ENCODE assay signal across 20 cellular contexts in genomic region chr1:9848022-9848421, GRCh38. TPM values are rescaled to one million over a fixed set of nuclear protein-coding genes. Genes with fewer than 3 reads are reported as not detected.
DNase-seq lines count a peak whose midpoint lies in the region; ATAC-seq, FAIRE-seq and TF ChIP-seq lines count a peak whose summit lies in the region.
"Had no signal": no experiment of that assay in that cellular context is flagged by ENCODE, and none has a peak within 500 bp of the region (broad histone marks: within the 10 kb centered on the region; RNA-seq: fewer than 3 reads in every experiment).

No MANE protein-coding gene starts in this region.

- H3K9me3 ChIP-seq in DOHH2 (ENCODE audit: control insufficient read depth, insufficient read depth, low read length), result peaks cover 8% of the 10 kb centered on the region
- H3K9me3 ChIP-seq in OCI-LY7 (ENCODE audit: low read length), result peaks cover 5% of the 10 kb centered on the region
- no peaks in the 10 kb centered on the region for H3K9me3 ChIP-seq in K562 (replicated peaks; ENCODE audit: control insufficient read depth, insufficient read depth, low read depth, low read length)
- no peaks in the 10 kb centered on the region for H3K9me3 ChIP-seq in osteoblast (ENCODE audit: low read depth, low read length)
- H3K9me3 ChIP-seq: pancreas, SJCRH30 had no signal

- H3K4me3 ChIP-seq in DOHH2 (ENCODE audit: low read length) (peak overlapping the region; percentile 81), OCI-LY7 (ENCODE audit: low read depth, low read length, poor library complexity, severe bottlenecking) (no peak overlapping the region), K562 (no peak overlapping the region), osteoblast (ENCODE audit: insufficient read depth, low read length) (no peak overlapping the region)
- H3K4me3 ChIP-seq: pancreas, SJCRH30 had no signal

- H3K27me3 ChIP-seq in DOHH2 (ENCODE audit: control insufficient read depth, low read length), result no peaks in the 10 kb centered on the region
- no peaks in the 10 kb centered on the region for H3K27me3 ChIP-seq in K562 (ENCODE audit: control insufficient read depth in 2 of 2, insufficient read depth in 2 of 2, low read length in 2 of 2)
- no peaks in the 10 kb centered on the region for H3K27me3 ChIP-seq in osteoblast (ENCODE audit: insufficient read depth, low read length)
- H3K27me3 ChIP-seq: pancreas, SJCRH30 had no signal

- POLR2A ChIA-PET in OCI-LY7 (lab: Charles Lee), result interaction anchor here (0.7 to 2.2 kb wide), 3 partner anchors 12 to 69 kb away, joined by 3 to 22 read pairs (median 4); no protein-coding TSS in a partner anchor
- POLR2A ChIA-PET in K562 (lab: Yijun Ruan, JAX), result interaction anchor here (0.6 to 1.9 kb wide), 9 partner anchors 9 to 950 kb away, joined by 3 to 6 read pairs (median 3); no protein-coding TSS in a partner anchor

- no peak for TF ChIP-seq POLR2A in K562 (conservative IDR thresholded peaks at IDR 0.05)

- peaks cover 5% of the 10 kb centered on the region; the same call in 1 of the 2 replicates for H3K4me1 Mint-ChIP-seq in HFFc6 (ENCODE audit: low read depth)
- H3K4me1 Mint-ChIP-seq: activated CD4-positive, alpha-beta memory T cell treated with anti-CD3 and anti-CD28 coated beads, Interleukin-2, amount 10 ng/mL, durations not matched to agents 7 days and 5 days; natural killer cell had no signal

- no peaks in the 10 kb centered on the region for H4K20me1 ChIP-seq in DOHH2 (ENCODE audit: control insufficient read depth, insufficient read depth, low read depth, low read length)
- no peaks in the 10 kb centered on the region for H4K20me1 ChIP-seq in OCI-LY7 (ENCODE audit: insufficient read depth, low read length)
- H4K20me1 ChIP-seq in K562 (replicated peaks; ENCODE audit: control insufficient read depth, insufficient read depth, low read length), result no peaks in the 10 kb centered on the region
- no peaks in the 10 kb centered on the region for H4K20me1 ChIP-seq in osteoblast (ENCODE audit: insufficient read depth, low read length)

- H3K4me3 Mint-ChIP-seq in HFFc6, result no peak overlapping the region
- H3K4me3 Mint-ChIP-seq: activated CD4-positive, alpha-beta memory T cell treated with anti-CD3 and anti-CD28 coated beads, Interleukin-2, amount 10 ng/mL, durations not matched to agents 7 days and 5 days; CD4-positive, alpha-beta T cell; natural killer cell had no signal

- no peak overlapping the region for H3K27ac Mint-ChIP-seq in HFFc6
- H3K27ac Mint-ChIP-seq: activated CD4-positive, alpha-beta memory T cell treated with anti-CD3 and anti-CD28 coated beads, Interleukin-2, amount 10 ng/mL, durations not matched to agents 7 days and 5 days; CD4-positive, alpha-beta T cell; natural killer cell had no signal

- FAIRE-seq in K562 (lab: Jason Lieb, UNC), result peak; percentile 82
- FAIRE-seq: GM18507, pancreas had no signal

- WGBS in K562 (ENCODE audit: insufficient coverage, low coverage, missing lambda C conversion rate), result 17% methylated on average over 8 of the region's 8 CpGs

- CTCF ChIA-PET in OCI-LY7 (lab: Charles Lee; ENCODE audit: unreplicated experiment), result interaction anchor here (0.6 kb wide), 2 partner anchors 63 to 174 kb away, joined by 3 read pairs; no protein-coding TSS in a partner anchor
- CTCF ChIA-PET in K562 (lab: Yijun Ruan, JAX; ENCODE audit: low intra/inter-chr PET ratio), result no interaction called here

- H3K9me3 Mint-ChIP-seq in HFFc6, result no peaks in the 10 kb centered on the region
- H3K9me3 Mint-ChIP-seq: activated CD4-positive, alpha-beta memory T cell treated with anti-CD3 and anti-CD28 coated beads, Interleukin-2, amount 10 ng/mL, durations not matched to agents 7 days and 5 days; CD4-positive, alpha-beta T cell; natural killer cell had no signal

- H3K4me1 ChIP-seq in DOHH2 (ENCODE audit: control insufficient read depth, low read length), result peaks cover 77% of the 10 kb centered on the region
- peaks cover 71% of the 10 kb centered on the region for H3K4me1 ChIP-seq in OCI-LY7 (ENCODE audit: insufficient read depth, low read length, poor library complexity, severe bottlenecking)
- peaks cover 10 to 54% of the 10 kb centered on the region in 2 experiments; a peak in 4 of 5 replicates for H3K4me1 ChIP-seq in K562 (replicated peaks in 1 of 2; ENCODE audit: control insufficient read depth in 2 of 2, insufficient read depth in 2 of 2, low read length in 2 of 2)
- peaks cover 5% of the 10 kb centered on the region for H3K4me1 ChIP-seq in osteoblast (ENCODE audit: insufficient read depth, low read length)

- H3K4me2 ChIP-seq in DOHH2 (ENCODE audit: low read length) (peak overlapping the region; percentile 97), OCI-LY7 (ENCODE audit: low read length) (peak overlapping the region; percentile 82; the same call in 1 of the 2 replicates), K562 (ENCODE audit: insufficient read depth, low read length) (no peak overlapping the region), osteoblast (ENCODE audit: insufficient read depth, low read length) (no peak overlapping the region)

- intact Hi-C loops in OCI-LY7 (cut with micrococcal nuclease; ENCODE audit: unreplicated experiment), result no loop called here
- intact Hi-C loops in K562 (cut with micrococcal nuclease), result no loop called here

- BruUV-seq in OCI-LY7 (replicated peaks; lab: Mats Ljungman, UMichigan) (no TSS peak), K562 (replicated peaks; lab: Mats Ljungman, UMichigan) (no TSS peak)

- DNase-seq in OCI-LY7 (ENCODE audit: low spot score) (no peak), K562 (ENCODE audit: extremely low read depth in 1 of 4, low spot score in 3 of 4) (peak in 1 of 4 experiments; percentile 48), osteoblast (ENCODE audit: insufficient read length, low spot score, missing footprints) (peak; percentile 43), HFFc6 (no peak)
- DNase-seq in stimulated activated CD4-positive, alpha-beta T cell treated with anti-CD3 and anti-CD28 coated beads, Interleukin-15, amount 100 ng/mL, for 24 hours, result no peak
- DNase-seq in activated CD4-positive, alpha-beta T cell treated with anti-CD3 and anti-CD28 coated beads, Interleukin-2, amount 50 U/mL, for 48 hours, result no peak
- DNase-seq: activated CD4-positive, alpha-beta memory T cell treated with anti-CD3 and anti-CD28 coated beads, Interleukin-2, amount 10 ng/mL, durations not matched to agents 7 days and 5 days; activated gamma-delta T cell; activated T-cell treated with anti-CD3 and anti-CD28 coated beads for 4 hours; amniotic stem cell; CD4-positive, alpha-beta T cell; DMS 273 treated with DMSO at 0.1 percent for 48 hours; GOT3; left colon; natural killer cell; SJCRH30 had no signal

- H3K9ac ChIP-seq in K562 (ENCODE audit: insufficient read depth in 1 of 2, low read depth in 2 of 2, low read length in 2 of 2), result 0 out of 4 replicates have a peak overlapping the region, but pooled peaks of 1 of the 2 experiments have one; percentile 53

- TF ChIP-seq CTCF in DOHH2 (IDR thresholded peaks at IDR 0.05; ENCODE audit: low read depth, low read length, poor library complexity, severe bottlenecking) (no peak), OCI-LY7 (conservative IDR thresholded peaks at IDR 0.05; ENCODE audit: low read length) (no peak), K562 (IDR thresholded peaks at IDR 0.05 in 2 of 3, conservative IDR thresholded peaks at IDR 0.05 in 1 of 3; ENCODE audit: insufficient read depth in 2 of 3, low read depth in 1 of 3, low read length in 3 of 3) (no peak), osteoblast (IDR thresholded peaks at IDR 0.05; ENCODE audit: extremely low read depth, low read depth, low read length) (no peak), HFFc6 (IDR thresholded peaks at IDR 0.05) (no peak)

- H3K36me3 ChIP-seq in DOHH2 (ENCODE audit: control insufficient read depth, low read length) (peaks cover 22% of the 10 kb centered on the region), OCI-LY7 (ENCODE audit: insufficient read depth, low read length) (peaks cover 9% of the 10 kb centered on the region), K562 (ENCODE audit: control insufficient read depth, insufficient read depth, low read length) (no peaks in the 10 kb centered on the region), osteoblast (ENCODE audit: insufficient read depth, low read length) (no peaks in the 10 kb centered on the region)
- H3K36me3 ChIP-seq: pancreas, SJCRH30 had no signal

- TF ChIP-seq EP300 in K562 (IDR thresholded peaks at IDR 0.05; ENCODE audit: low read length), result no peak

- H3K27ac ChIP-seq in DOHH2 (ENCODE audit: low read depth, low read length), result peak overlapping the region; percentile 100
- H3K27ac ChIP-seq in OCI-LY7 (ENCODE audit: low read depth, low read length, poor library complexity, severe bottlenecking), result peak overlapping the region; percentile 98
- H3K27ac ChIP-seq in K562 (ENCODE audit: extremely low read depth, low read depth, low read length), result no peak overlapping the region
- no peak overlapping the region for H3K27ac ChIP-seq in osteoblast (ENCODE audit: low read depth, low read length)
- H3K27ac ChIP-seq: pancreas, SJCRH30 had no signal

- H3K27me3 Mint-ChIP-seq in HFFc6 (ENCODE audit: insufficient read depth), result peaks cover 5% of the 10 kb centered on the region; the same call in 1 of the 2 replicates
- H3K27me3 Mint-ChIP-seq: activated CD4-positive, alpha-beta memory T cell treated with anti-CD3 and anti-CD28 coated beads, Interleukin-2, amount 10 ng/mL, durations not matched to agents 7 days and 5 days; CD4-positive, alpha-beta T cell had no signal

- H3K9me1 ChIP-seq in K562 (ENCODE audit: control insufficient read depth, insufficient read depth, low read length), result no peaks in the 10 kb centered on the region

- H3K79me2 ChIP-seq in DOHH2 (ENCODE audit: control insufficient read depth, low read length), result peaks cover 32% of the 10 kb centered on the region
- peaks cover 13% of the 10 kb centered on the region; the same call in 1 of the 2 replicates for H3K79me2 ChIP-seq in OCI-LY7 (ENCODE audit: insufficient read depth, low read depth, low read length)
- H3K79me2 ChIP-seq in K562 (ENCODE audit: control insufficient read depth, insufficient read depth, low read length), result no peaks in the 10 kb centered on the region
- H3K79me2 ChIP-seq in osteoblast (ENCODE audit: insufficient read depth, low read length), result no peaks in the 10 kb centered on the region

- no peaks in the 10 kb centered on the region for H3K36me3 Mint-ChIP-seq in HFFc6 (ENCODE audit: low read depth)
- H3K36me3 Mint-ChIP-seq: natural killer cell had no signal

- no peak for TF ChIP-seq RAD21 in K562 (CRISPR knock-in tag; conservative IDR thresholded peaks at IDR 0.05 in 1 of 2, IDR thresholded peaks at IDR 0.05 in 1 of 2)

- H2AFZ ChIP-seq in OCI-LY7 (ENCODE audit: low read length) (no peak overlapping the region; the same call in 1 of the 2 replicates), K562 (ENCODE audit: low read depth, low read length) (no peak overlapping the region), osteoblast (ENCODE audit: low read length) (no peak overlapping the region)

- peaks cover 16% of the 10 kb centered on the region for H3F3A ChIP-seq in DOHH2 (ENCODE audit: control insufficient read depth, insufficient read depth)

- ATAC-seq in K562 (peak; percentile 41), HG03196 (IDR thresholded peaks at IDR 0.05; ENCODE audit: unreplicated experiment) (no peak)
- ATAC-seq: left colon, natural killer cell, pancreas had no signal

- H3K9me2 ChIP-seq in DOHH2 (replicated peaks; ENCODE audit: control insufficient read depth, low read length) (no peaks in the 10 kb centered on the region), OCI-LY7 (ENCODE audit: insufficient read depth, low read length) (no peaks in the 10 kb centered on the region)

- in situ Hi-C loops in K562 (cut with MboI), result no loop called here

RNA-seq across cellular contexts. Expression of gene CLSTN1, which starts 24.3 kb away (rescaled TPM):
- 49.4 and 58.6 TPM in 2 replicates for total RNA-seq in OCI-LY7 (2014; rRNA removed; shearing (Covaris generic))
- total RNA-seq in OCI-LY7 (2022), result 124 and 141 TPM in 2 replicates
- 28.6 and 38.8 TPM in 2 replicates for total RNA-seq in K562 (2011; cell fraction: chromatin; rRNA removed; ENCODE audit: low replicate concordance)
- 33.0 and 36.4 TPM in 2 replicates for total RNA-seq in K562 (2011; cell fraction: nucleolus; rRNA removed)
- total RNA-seq in K562 (2011; cell fraction: nucleoplasm; rRNA removed), result 31.8 and 34.3 TPM in 2 replicates
- total RNA-seq in K562 (2014; rRNA removed), result 13.9 and 19.7 TPM in 2 replicates
- 8.6 and 10.0 TPM in 2 replicates for total RNA-seq in K562 (2014; rRNA removed; fragmentation: Illumina TruSeq; extraction: Trizol)
- 13.3 and 13.5 TPM in 2 replicates for total RNA-seq in K562 (2015; rRNA removed; fragmentation: Illumina TruSeq; extraction: Trizol)
- 32.5 TPM in 2 replicates for total RNA-seq in K562 (2021)
- polyA plus RNA-seq in K562 (2011; rRNA removed), result 3.7 and 6.1 TPM in 2 replicates
- 4.9 and 6.7 TPM in 2 replicates for polyA plus RNA-seq in K562 (2011; cell fraction: cytosol; rRNA removed)
- 8.9 and 10.5 TPM in 2 replicates for polyA plus RNA-seq in K562 (2011; cell fraction: nucleus; rRNA removed)
- 28.2 and 42.9 TPM in 2 replicates for polyA plus RNA-seq in K562 (2012)
- polyA plus RNA-seq in K562 (2014; fragmentation: Illumina TruSeq; extraction: Trizol), result 23.9 and 26.8 TPM in 2 replicates
- 1 to 10 TPM; 1.1 to 1.6 TPM for polyA plus RNA-seq in K562 (2014; fragmentation: Nextera tagmentation; extraction: Ambion mirVana)
- polyA plus RNA-seq in K562 (2014; rRNA removed), result 12.5 and 13.8 TPM in 2 replicates
- 5.4 and 5.5 TPM in 2 replicates for polyA minus RNA-seq in K562 (2011; rRNA and poly(A)+ RNA removed)
- 11.1 and 17.9 TPM in 2 replicates for polyA minus RNA-seq in K562 (2011; cell fraction: cytosol; rRNA and poly(A)+ RNA removed)
- 2.8 and 4.9 TPM in 2 replicates for polyA minus RNA-seq in K562 (2011; cell fraction: nucleus; rRNA and poly(A)+ RNA removed)
- total RNA-seq in osteoblast, result 110 and 140 TPM in 2 replicates
- 100 to 1,000 TPM; 128 to 151 (median 137) TPM for total RNA-seq in HFFc6 (2021; fragmentation: NEBNext Ultra II Directional; extraction: Animal tissue kit (Norgen Biotek cat#: 25700))

Comparison
In these comparisons a context has a peak if more than half of its experiments do, and no peak if none do; other contexts are left out.
1. H3K27ac ChIP-seq: peak in DOHH2 (single experiment) and OCI-LY7 (single experiment); none in K562 (single experiment) and osteoblast (single experiment).
2. H3K4me2 ChIP-seq: peak in DOHH2 (single experiment) and OCI-LY7 (single experiment); none in K562 (single experiment) and osteoblast (single experiment).